ENCODE assay signal across 28 cellular contexts in genomic region chr6:410555-411395, GRCh38. TPM values are rescaled to one million over a fixed set of nuclear protein-coding genes. Genes with fewer than 3 reads are reported as not detected.
DNase-seq lines count a peak whose midpoint lies in the region; ATAC-seq, FAIRE-seq and TF ChIP-seq lines count a peak whose summit lies in the region.
"Had no signal": no experiment of that assay in that cellular context is flagged by ENCODE, and none has a peak within 500 bp of the region (broad histone marks: within the 10 kb centered on the region; RNA-seq: fewer than 3 reads in every experiment).

No MANE protein-coding gene starts in this region.

- H2AFZ ChIP-seq in KMS-11 (ENCODE audit: low read depth), result no peak overlapping the region
- no peak overlapping the region for H2AFZ ChIP-seq in GM12878 (ENCODE audit: control insufficient read depth, low read depth, low read length)

- H3K9me3 Mint-ChIP-seq in activated naive CD4-positive, alpha-beta T cell treated with anti-CD3 and anti-CD28 coated beads for 36 hours, result peaks cover 15% of the 10 kb centered on the region

- ATAC-seq in GM12878 (peak; percentile 5), upper lobe of left lung (ENCODE audit: low FRiP score in 2 of 2) (peak; percentile 11 to 77), HG03469 (IDR thresholded peaks at IDR 0.05; ENCODE audit: unreplicated experiment) (no peak)
- ATAC-seq: K562 had no signal

- 78% methylated on average over 14 of the region's 15 CpGs for WGBS in GM12878 (ENCODE audit: insufficient coverage, insufficient replicate concordance, low lambda C conversion rate, missing lambda C conversion rate)
- 64% methylated on average over 15 of the region's 15 CpGs for WGBS in upper lobe of left lung, 2 donors

- intact Hi-C loops in activated naive CD4-positive, alpha-beta T cell treated with anti-CD3 and anti-CD28 coated beads for 36 hours (cut with micrococcal nuclease), result no loop called here
- intact Hi-C loops in GM12878 (cut with micrococcal nuclease; ENCODE audit: unreplicated experiment) (no loop called here), vagina (cut with DNase I) (no loop called here)

- H3K27ac Mint-ChIP-seq in activated naive CD4-positive, alpha-beta T cell treated with anti-CD3 and anti-CD28 coated beads for 36 hours, result peak overlapping the region; percentile 83
- H3K27ac Mint-ChIP-seq: CD14-positive monocyte had no signal

- TF ChIP-seq EP300 in GM12878 (IDR thresholded peaks at IDR 0.05; ENCODE audit: borderline replicate concordance in 1 of 2, control insufficient read depth in 1 of 2, low read depth in 2 of 2, low read length in 2 of 2), result no peak
- peak in 2 of 4 donors; percentile 19 to 83 for TF ChIP-seq EP300 in upper lobe of left lung (IDR thresholded peaks at IDR 0.05)

- BruUV-seq in GM12878 (replicated peaks; lab: Mats Ljungman, UMichigan), result no TSS peak

- no peak overlapping the region for H3K4me2 ChIP-seq in KMS-11
- no peak overlapping the region for H3K4me2 ChIP-seq in GM12878 (ENCODE audit: control insufficient read depth, insufficient read depth)
- H3K4me2 ChIP-seq: smooth muscle cell had no signal

- H3K9me3 ChIP-seq in GM12878 (replicated peaks; ENCODE audit: control insufficient read depth, insufficient read depth, low read length) (peaks cover 2% of the 10 kb centered on the region; the same call in 2 of the 3 replicates), upper lobe of left lung (peaks cover 0 to 11% (median 8%) of the 10 kb centered on the region in 4 donors), vagina (peaks cover 7% of the 10 kb centered on the region)

- SMC1A ChIA-PET in GM12878 (lab: Charles Lee; ENCODE audit: uncharacterized antibody, unreplicated experiment), result interaction anchor here (0.7 to 5.3 kb wide), 9 partner anchors 7 to 184 kb away, joined by 3 to 23 read pairs (median 6); no protein-coding TSS in a partner anchor

- no peaks in the 10 kb centered on the region for H3K27me3 ChIP-seq in KMS-11 (ENCODE audit: insufficient read depth, low read depth)
- no peaks in the 10 kb centered on the region for H3K27me3 ChIP-seq in GM12878 (replicated peaks in 1 of 2; ENCODE audit: control insufficient read depth in 2 of 2, insufficient read depth in 2 of 2, low read length in 1 of 2)
- no peaks in the 10 kb centered on the region for H3K27me3 ChIP-seq in upper lobe of left lung
- no peaks in the 10 kb centered on the region for H3K27me3 ChIP-seq in vagina

- H3K36me3 Mint-ChIP-seq in activated naive CD4-positive, alpha-beta T cell treated with anti-CD3 and anti-CD28 coated beads for 36 hours (ENCODE audit: low read depth), result peaks cover 69% of the 10 kb centered on the region

- CTCF ChIA-PET in activated naive CD4-positive, alpha-beta T cell treated with anti-CD3 and anti-CD28 coated beads for 36 hours (lab: Charles Lee), result interaction anchor here (1.5 to 2.5 kb wide), 2 partner anchors 221 to 262 kb away, joined by 3 to 6 read pairs; no protein-coding TSS in a partner anchor
- CTCF ChIA-PET in GM12878 (lab: Yijun Ruan, JAX), result interaction anchor here (0.6 to 1.3 kb wide), 6 partner anchors 10 to 377 kb away, joined by 3 to 5 read pairs (median 3); no protein-coding TSS in a partner anchor

- H3K36me3 ChIP-seq in KMS-11 (ENCODE audit: insufficient read depth) (peaks cover 19% of the 10 kb centered on the region; the same call in 1 of the 2 replicates), GM12878 (ENCODE audit: control insufficient read depth in 2 of 2, insufficient read depth in 2 of 2, low read length in 1 of 2) (peaks cover 18 to 45% of the 10 kb centered on the region in 2 experiments), upper lobe of left lung (no peaks in the 10 kb centered on the region), vagina (no peaks in the 10 kb centered on the region)

- H3K27me3 Mint-ChIP-seq in activated naive CD4-positive, alpha-beta T cell treated with anti-CD3 and anti-CD28 coated beads for 36 hours (ENCODE audit: low read depth), result no peaks in the 10 kb centered on the region

- H4K20me1 ChIP-seq in KMS-11 (ENCODE audit: insufficient read depth) (peaks cover 13% of the 10 kb centered on the region; the same call in 1 of the 2 replicates), GM12878 (ENCODE audit: control insufficient read depth, insufficient read depth) (peaks cover 15% of the 10 kb centered on the region)

- DNase-seq in activated naive CD4-positive, alpha-beta T cell treated with anti-CD3 and anti-CD28 coated beads for 36 hours, result no peak
- DNase-seq in activated naive CD4-positive, alpha-beta T cell treated with anti-CD3 and anti-CD28 coated beads, Interleukin-2, amount 50 U/mL, for 16 hours, result no peak
- DNase-seq in GM12878 (ENCODE audit: low read depth, low spot score), result no peak
- DNase-seq in upper lobe of left lung, result peak in 1 of 2 donors; percentile 87
- DNase-seq in central memory CD4-positive, alpha-beta T cell, result no peak
- no peak for DNase-seq in vagina (ENCODE audit: extremely low spot score in 2 of 2)
- DNase-seq: anterior cingulate cortex; cerebellar nuclear complex; DMS 273 treated with DMSO at 0.1 percent for 48 hours; foreskin fibroblast; H7; NCI-H2227 treated with DMSO at 0.1 percent for 48 hours; NCI-H774; OCI-M1; Right ventricle myocardium superior; stimulated activated CD4-positive, alpha-beta T cell treated with anti-CD3 and anti-CD28 coated beads, Interleukin-4, amount 100 ng/mL, for 24 hours; SW 1271 had no signal

- H3K79me2 ChIP-seq in KMS-11 (ENCODE audit: insufficient read depth, low read depth) (peaks cover 8% of the 10 kb centered on the region; the same call in 1 of the 2 replicates), GM12878 (ENCODE audit: control insufficient read depth, insufficient read depth, low read length) (no peaks in the 10 kb centered on the region)

- H3K9ac ChIP-seq in KMS-11 (no peak overlapping the region), GM12878 (ENCODE audit: control insufficient read depth, insufficient read depth, low read length) (no peak overlapping the region)

- H3K4me1 ChIP-seq in KMS-11 (ENCODE audit: low read depth, poor library complexity, severe bottlenecking) (peaks cover 19% of the 10 kb centered on the region), GM12878 (ENCODE audit: control insufficient read depth, insufficient read depth, low read length) (no peaks in the 10 kb centered on the region), upper lobe of left lung (peaks cover 0 to 12% (median 6%) of the 10 kb centered on the region in 4 donors), vagina (no peaks in the 10 kb centered on the region)

- TF ChIP-seq POLR2A in GM12878 (IDR thresholded peaks at IDR 0.05; ENCODE audit: low read depth, low read length) (peak; percentile 85), upper lobe of left lung (IDR thresholded peaks at IDR 0.05) (peak in 2 of 4 donors; percentile 34 to 56), vagina (IDR thresholded peaks at IDR 0.05) (no peak)

- POLR2A ChIA-PET in GM12878 (lab: Charles Lee), result interaction anchor here (1.0 to 2.2 kb wide), 2 partner anchors 13 to 145 kb away, joined by 3 to 8 read pairs; no protein-coding TSS in a partner anchor

- H3K27ac ChIP-seq in KMS-11 (peak overlapping the region; percentile 32; the same call in 1 of the 2 replicates), GM12878 (ENCODE audit: control insufficient read depth, insufficient read depth) (no peak overlapping the region), upper lobe of left lung (peak overlapping the region; percentile 17 to 73 (median 56)), vagina (no peak overlapping the region)
- H3K27ac ChIP-seq: epithelial cell of prostate had no signal

- H3K4me3 ChIP-seq in KMS-11 (IDR thresholded peaks at IDR 0.05; ENCODE audit: insufficient read depth, low read depth, low read length) (no peak overlapping the region), GM12878 (no peak overlapping the region), upper lobe of left lung (peak overlapping the region in 1 of 4 donors; percentile 24), vagina (no peak overlapping the region)
- H3K4me3 ChIP-seq: K562, smooth muscle cell had no signal

- TF ChIP-seq CTCF in KMS-11 (conservative IDR thresholded peaks at IDR 0.05; ENCODE audit: low read depth, low read length) (no peak), GM12878 (IDR thresholded peaks at IDR 0.05 in 2 of 3, conservative IDR thresholded peaks at IDR 0.05 in 1 of 3; ENCODE audit: control insufficient read depth in 2 of 3, extremely low read depth in 1 of 3, insufficient read depth in 1 of 3, low read depth in 3 of 3, low read length in 3 of 3) (no peak), upper lobe of left lung (IDR thresholded peaks at IDR 0.05) (no peak), vagina (IDR thresholded peaks at IDR 0.05) (no peak)

- no peak for FAIRE-seq in GM12878 (lab: Jason Lieb, UNC)
- FAIRE-seq: G401.6, K562, TTC549 had no signal

- TF ChIP-seq RAD21 in GM12878 (IDR thresholded peaks at IDR 0.05; ENCODE audit: insufficient read depth, low read depth, low read length), result no peak

- in situ Hi-C loops in GM12878 (cut with MboI), result no loop called here

- no peak overlapping the region for H3K4me3 Mint-ChIP-seq in activated naive CD4-positive, alpha-beta T cell treated with anti-CD3 and anti-CD28 coated beads for 36 hours

- RAD21 ChIA-PET in GM12878 (lab: Charles Lee; ENCODE audit: unreplicated experiment), result interaction anchor here (0.7 to 2.0 kb wide), 6 partner anchors 13 to 144 kb away, joined by 3 to 5 read pairs (median 3); no protein-coding TSS in a partner anchor

- peaks cover 63% of the 10 kb centered on the region for H3K4me1 Mint-ChIP-seq in activated naive CD4-positive, alpha-beta T cell treated with anti-CD3 and anti-CD28 coated beads for 36 hours (ENCODE audit: low read depth)

TF ChIP-seq in GM12878, 131 proteins besides CTCF, POLR2A, EP300 and RAD21 (continues in another document):
- peak; percentile 11; the same call in 1 of the 2 replicates for TF ChIP-seq CBFB (IDR thresholded peaks at IDR 0.05; ENCODE audit: low read depth)

RNA-seq across cellular contexts. Expression of gene IRF4, which starts 19.2 kb away (rescaled TPM):
- total RNA-seq in activated naive CD4-positive, alpha-beta T cell treated with anti-CD3 and anti-CD28 coated beads for 36 hours, result 100 to 1,000 TPM; 500 to 504 TPM
- 825 and 857 TPM in 2 replicates for total RNA-seq in GM12878 (2013; cell fraction: nucleolus; rRNA removed)
- total RNA-seq in GM12878 (2014; rRNA removed) (287 and 295 TPM in 2 replicates), GM12878 (2014; rRNA removed; fragmentation: Illumina TruSeq; extraction: Trizol) (217 and 228 TPM in 2 replicates), GM12878 (2021) (495 and 498 TPM in 2 replicates), upper lobe of left lung (10 to 100 TPM in 1 of 6 donors, 1 to 10 TPM in 5; 1.6 to 10.5 (median 5.9) TPM), vagina (2.9 TPM)
- polyA plus RNA-seq in GM12878 (2011; ENCODE audit: low read depth), result 299 TPM
- polyA plus RNA-seq in GM12878 (2011; rRNA removed) (252 and 320 TPM in 2 replicates), GM12878 (2014; fragmentation: Illumina TruSeq; extraction: Trizol) (223 and 228 TPM in 2 replicates), GM12878 (2014; fragmentation: Nextera tagmentation; extraction: Ambion mirVana) (10 to 100 TPM; 50.0 to 98.9 TPM), GM12878 (2014; rRNA removed) (187 and 205 TPM in 2 replicates), GM12878 (2016; fragmentation: Nextera tagmentation; extraction: Ambion mirVana) (100 to 1,000 TPM; 295 to 297 TPM)
- 352 and 442 TPM in 2 replicates for polyA plus RNA-seq in GM12878 (2011; cell fraction: cytosol; rRNA removed)
- 848 and 1,001 TPM in 2 replicates for polyA plus RNA-seq in GM12878 (2011; cell fraction: nucleus; rRNA removed)
- polyA plus RNA-seq in GM12878 (2012), result 262 and 367 TPM in 2 replicates
- polyA minus RNA-seq in GM12878 (2011; rRNA and poly(A)+ RNA removed), result 364 and 403 TPM in 2 replicates
- polyA minus RNA-seq in GM12878 (2011; cell fraction: cytosol; rRNA and poly(A)+ RNA removed), result 196 and 207 TPM in 2 replicates
- polyA minus RNA-seq in GM12878 (2011; cell fraction: nucleus; rRNA and poly(A)+ RNA removed), result 241 and 321 TPM in 2 replicates
- total RNA-seq: myocyte, renal cortical epithelial cell had no signal
- polyA plus RNA-seq: AG04450, smooth muscle cell had no signal

Comparison
In these comparisons a context has a peak if more than half of its experiments do, and no peak if none do; other contexts are left out.
1. H3K27ac ChIP-seq: peak in KMS-11 (single experiment) and upper lobe of left lung (4 of 4); none in GM12878 (single experiment) and vagina (single experiment).
2. RNA of gene IRF4, which starts 19.2 kb away (total RNA-seq): 500 to 504 TPM in activated naive CD4-positive, alpha-beta T cell treated with anti-CD3 and anti-CD28 coated beads for 36 hours and 217 to 857 TPM in GM12878; 1.6 to 10.5 TPM in upper lobe of left lung and 2.9 TPM in vagina (single experiment); every median in the first group is over 10 times any median in the second.